In genomic region chrX:66399273-66399672, GRCh38 we compare ENCODE assay signal across 27 cellular contexts.
"Had no signal": no experiment of that assay in that cellular context is flagged by ENCODE, and none has a peak within 500 bp of the region (broad histone marks: within the 10 kb centered on the region; RNA-seq: fewer than 3 reads in every experiment).

No MANE protein-coding gene starts in this region.

- H3K4me1 ChIP-seq: gastrocnemius medialis, psoas muscle, sigmoid colon, spleen, testis, tibial artery had no signal

- ATAC-seq: esophagus mucosa; gastrocnemius medialis; left lobe of liver; naive thymus-derived CD8-positive, alpha-beta T cell; psoas muscle; right cardiac atrium; stimulated activated memory B cell treated with anti-CD40 and anti-IgM and Interleukin-4, amounts not matched to agents 10 μg/mL and 1 μg/mL and 100 μg/mL, for 72 hours; stimulated activated naive CD8-positive, alpha-beta T cell treated with anti-CD3 and anti-CD28 coated beads, Interleukin-15, Interleukin-2, amounts not matched to agents 100 U/mL and 50 U/mL, for 24 hours had no signal

- H3K27ac Mint-ChIP-seq: endodermal cell; naive thymus-derived CD8-positive, alpha-beta T cell; nephron progenitor cell; stimulated activated memory B cell treated with anti-CD40 and anti-IgM and Interleukin-4, amounts not matched to agents 10 μg/mL and 1 μg/mL and 100 μg/mL, for 72 hours; type B pancreatic cell had no signal

- H3K9me3 ChIP-seq: gastrocnemius medialis, sigmoid colon, testis had no signal

- H3K9me3 Mint-ChIP-seq: type B pancreatic cell had no signal

- H3K36me3 Mint-ChIP-seq: stimulated activated memory B cell treated with anti-CD40 and anti-IgM and Interleukin-4, amounts not matched to agents 10 μg/mL and 1 μg/mL and 100 μg/mL, for 72 hours; type B pancreatic cell had no signal

- H3K27ac ChIP-seq: dorsolateral prefrontal cortex, epithelial cell of prostate, gastrocnemius medialis, psoas muscle, sigmoid colon, skin epidermis, spleen, testis, tibial artery had no signal

- H3K4me1 Mint-ChIP-seq: endodermal cell; nephron progenitor cell; stimulated activated memory B cell treated with anti-CD40 and anti-IgM and Interleukin-4, amounts not matched to agents 10 μg/mL and 1 μg/mL and 100 μg/mL, for 72 hours had no signal

- DNase-seq: dorsolateral prefrontal cortex; effector CD8-positive, alpha-beta T cell; endodermal cell; foreskin fibroblast; gastrocnemius medialis; head of caudate nucleus; mesendoderm; midbrain; naive thymus-derived CD8-positive, alpha-beta T cell; nephron progenitor cell; nucleus accumbens; posterior cingulate gyrus; psoas muscle; right cardiac atrium; sigmoid colon; spleen; stimulated activated CD4-positive, alpha-beta T cell treated with anti-CD3 and anti-CD28 coated beads, Interleukin-4, amount 100 ng/mL, for 4 hours; stimulated activated naive CD8-positive, alpha-beta T cell treated with anti-CD3 and anti-CD28 coated beads, Interleukin-15, Interleukin-2, amounts not matched to agents 100 U/mL and 50 U/mL, for 24 hours; substantia nigra; testis; tibial artery had no signal

- H3K4me3 ChIP-seq: dorsolateral prefrontal cortex, gastrocnemius medialis, psoas muscle, sigmoid colon, skin epidermis, spleen, testis, tibial artery had no signal

- H3K27me3 ChIP-seq: gastrocnemius medialis, sigmoid colon, testis, tibial artery had no signal

- H3K4me3 Mint-ChIP-seq: endodermal cell; naive thymus-derived CD8-positive, alpha-beta T cell; nephron progenitor cell; stimulated activated memory B cell treated with anti-CD40 and anti-IgM and Interleukin-4, amounts not matched to agents 10 μg/mL and 1 μg/mL and 100 μg/mL, for 72 hours; type B pancreatic cell had no signal

- H3K36me3 ChIP-seq: gastrocnemius medialis, sigmoid colon, spleen, tibial artery had no signal

- H3K27me3 Mint-ChIP-seq: stimulated activated memory B cell treated with anti-CD40 and anti-IgM and Interleukin-4, amounts not matched to agents 10 μg/mL and 1 μg/mL and 100 μg/mL, for 72 hours; type B pancreatic cell had no signal
